ENCODE assay signal across 9 cellular contexts in the genomic region with DNA sequence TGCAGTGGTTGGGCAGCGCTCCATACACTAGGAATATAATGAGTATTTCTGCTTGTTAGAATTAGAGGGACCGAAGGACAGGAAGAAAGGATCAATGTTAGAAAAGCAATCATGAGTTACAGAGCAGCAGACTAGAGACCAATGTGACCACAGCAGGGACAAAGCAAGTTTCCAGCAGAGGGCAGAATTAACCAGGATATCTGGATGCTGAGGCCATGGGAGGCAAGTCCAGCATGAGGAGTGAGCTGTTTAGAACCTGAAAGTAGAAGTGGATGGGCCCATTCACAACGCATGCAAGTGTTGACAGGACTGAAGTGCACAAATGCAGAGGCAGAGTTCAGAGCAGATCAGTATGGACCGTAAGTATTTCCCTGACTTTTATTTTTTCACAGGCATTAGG.
DNase-seq lines count a peak whose midpoint lies in the region; ATAC-seq and TF ChIP-seq lines count a peak whose summit lies in the region.
"Had no signal": no experiment of that assay in that cellular context is flagged by ENCODE, and none has a peak within 500 bp of the region (broad histone marks: within the 10 kb centered on the region; RNA-seq: fewer than 3 reads in every experiment).

No MANE protein-coding gene starts in this region.

- H3K9me3 ChIP-seq in T-helper 17 cell (ENCODE audit: control insufficient read depth, low read length, poor library complexity, severe bottlenecking) = no peaks in the 10 kb centered on the region

- no peak overlapping the region for H3K27ac Mint-ChIP-seq in T-helper 17 cell
- H3K27ac Mint-ChIP-seq: naive B cell had no signal

- no peak overlapping the region for H3K4me3 ChIP-seq in foreskin fibroblast (ENCODE audit: low read depth in 1 of 2, low read length in 2 of 2)

- no peak for TF ChIP-seq CTCF in foreskin fibroblast (IDR thresholded peaks at IDR 0.05; ENCODE audit: low read depth, low read length)

- H3K4me1 Mint-ChIP-seq in T-helper 17 cell = no peaks in the 10 kb centered on the region
- H3K4me1 Mint-ChIP-seq: naive B cell had no signal

- no peaks in the 10 kb centered on the region for H3K27me3 Mint-ChIP-seq in T-helper 17 cell
- H3K27me3 Mint-ChIP-seq: naive B cell had no signal

- DNase-seq in Ammon's horn (ENCODE audit: low spot score) (peak; percentile 84), HK-2 (ENCODE audit: unreplicated experiment) (peak; percentile 16), SHP77 treated with DMSO at 0.1 percent for 48 hours (lab: John Stamatoyannopoulos, UW) (peak; percentile 9), iPS-NIHi11 (ENCODE audit: low spot score) (peak; percentile 43), T-helper 17 cell (no peak), foreskin fibroblast (no peak)
- DNase-seq: naive B cell had no signal

- ATAC-seq in T-helper 17 cell (no peak), HG03354 (IDR thresholded peaks at IDR 0.05; ENCODE audit: poor library complexity, severe bottlenecking, unreplicated experiment) (no peak), HG03378 (IDR thresholded peaks at IDR 0.05; ENCODE audit: unreplicated experiment) (no peak)

- H3K36me3 Mint-ChIP-seq in T-helper 17 cell (ENCODE audit: low read depth) = no peaks in the 10 kb centered on the region
- H3K36me3 Mint-ChIP-seq: naive B cell had no signal

- H3K4me3 Mint-ChIP-seq in T-helper 17 cell = no peak overlapping the region
- H3K4me3 Mint-ChIP-seq: naive B cell had no signal

Comparison
In these comparisons a context has a peak if more than half of its experiments do, and no peak if none do; other contexts are left out.
1. DNase-seq: peak in Ammon's horn (single experiment), HK-2 (single experiment), SHP77 treated with DMSO at 0.1 percent for 48 hours (single experiment) and iPS-NIHi11 (single experiment); none in T-helper 17 cell (0 of 3) and foreskin fibroblast (0 of 2).